In the genomic region with DNA sequence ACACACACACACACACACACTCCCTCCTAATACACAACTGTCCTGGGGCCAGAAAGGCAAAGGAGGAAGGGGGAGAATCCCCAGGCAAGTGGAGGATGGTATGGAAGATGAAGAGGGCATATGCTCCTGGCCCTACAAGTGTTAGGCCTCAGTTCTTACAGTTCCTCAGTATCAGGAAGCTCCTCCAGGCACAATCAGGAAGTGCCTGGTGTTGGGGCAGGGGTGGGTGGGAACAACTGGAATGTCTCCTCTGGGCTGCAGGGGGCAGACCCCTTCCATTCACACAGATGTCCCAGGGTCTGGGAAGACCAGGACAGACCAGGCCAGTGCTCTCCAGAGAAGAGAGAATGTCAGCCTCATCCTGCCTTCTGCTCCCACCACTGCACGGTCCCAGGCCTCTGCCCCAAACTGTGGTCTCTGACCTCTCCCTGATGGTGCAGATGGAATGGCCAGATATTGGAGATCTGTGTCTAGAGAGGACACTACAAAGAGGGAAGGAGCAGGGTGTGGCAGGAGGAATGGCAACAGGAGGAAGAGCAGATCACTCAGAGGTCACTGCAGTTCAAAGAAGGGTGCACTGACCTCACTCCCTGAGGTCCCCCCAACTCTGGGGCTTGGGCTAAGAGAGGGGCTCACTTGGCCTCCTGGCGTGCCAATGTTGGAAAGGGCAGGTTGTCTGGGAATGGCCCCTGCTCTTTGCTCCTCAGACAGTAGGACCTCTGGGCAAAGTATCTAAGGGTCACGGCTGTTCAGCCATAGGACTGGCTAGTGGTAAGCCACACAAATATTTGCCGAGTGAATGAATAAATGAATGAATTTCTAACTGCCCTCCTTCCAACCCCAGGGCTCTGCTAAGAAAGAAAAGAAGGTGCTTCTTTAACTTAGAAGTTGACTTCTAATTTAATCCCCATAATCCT, we compare ENCODE assay signal across 9 cellular contexts. TPM values are rescaled to one million over a fixed set of nuclear protein-coding genes. Genes with fewer than 3 reads are reported as not detected.
DNase-seq lines count a peak whose midpoint lies in the region; ATAC-seq and TF ChIP-seq lines count a peak whose summit lies in the region.
"Had no signal": no experiment of that assay in that cellular context is flagged by ENCODE, and none has a peak within 500 bp of the region (broad histone marks: within the 10 kb centered on the region; RNA-seq: fewer than 3 reads in every experiment).

No MANE protein-coding gene starts in this region.

- H3K4me1 ChIP-seq in Panc1 (ENCODE audit: control insufficient read depth, insufficient read depth, low read length) (no peaks in the 10 kb centered on the region), foreskin keratinocyte (peaks cover 8% of the 10 kb centered on the region)

- no TSS peak for BruUV-seq in Panc1 (replicated peaks; lab: Mats Ljungman, UMichigan)

- H3K36me3 Mint-ChIP-seq in T-helper 1 cell treated with Interleukin-12 subunit alpha and Interleukin-12 subunit beta and Interleukin-4 antibody, amounts not matched to agents 30 μg/mL and 1 μg/mL, for 36 hours (ENCODE audit: low read depth): peaks cover 17% of the 10 kb centered on the region
- peaks cover 4 to 14% of the 10 kb centered on the region in 2 donors for H3K36me3 Mint-ChIP-seq in stimulated activated naive B cell treated with anti-CD40 and anti-IgM and Interleukin-4, amounts not matched to agents 10 μg/mL and 1 μg/mL and 100 μg/mL, for 72 hours

- ATAC-seq in Panc1 (no peak), foreskin keratinocyte (no peak), HG03095 (IDR thresholded peaks at IDR 0.05; ENCODE audit: unreplicated experiment) (no peak)
- peak in 1 of 2 donors; percentile 1 for ATAC-seq in stimulated activated naive B cell treated with anti-CD40 and anti-IgM and Interleukin-4, amounts not matched to agents 10 μg/mL and 1 μg/mL and 100 μg/mL, for 72 hours (replicated peaks)

- H3K27me3 Mint-ChIP-seq in T-helper 1 cell treated with Interleukin-12 subunit alpha and Interleukin-12 subunit beta and Interleukin-4 antibody, amounts not matched to agents 30 μg/mL and 1 μg/mL, for 36 hours (ENCODE audit: low read depth): peaks cover 3% of the 10 kb centered on the region
- H3K27me3 Mint-ChIP-seq in stimulated activated naive B cell treated with anti-CD40 and anti-IgM and Interleukin-4, amounts not matched to agents 10 μg/mL and 1 μg/mL and 100 μg/mL, for 72 hours: no peaks in the 10 kb centered on the region

- H3K27ac Mint-ChIP-seq in T-helper 1 cell treated with Interleukin-12 subunit alpha and Interleukin-12 subunit beta and Interleukin-4 antibody, amounts not matched to agents 30 μg/mL and 1 μg/mL, for 36 hours: peak overlapping the region; percentile 86
- H3K27ac Mint-ChIP-seq in stimulated activated naive B cell treated with anti-CD40 and anti-IgM and Interleukin-4, amounts not matched to agents 10 μg/mL and 1 μg/mL and 100 μg/mL, for 72 hours: peak overlapping the region; percentile 84

- no peaks in the 10 kb centered on the region for H3K9me3 ChIP-seq in Panc1 (ENCODE audit: control insufficient read depth, insufficient read depth, low read depth, low read length)

- DNase-seq in T-helper 1 cell (no peak), Panc1 (ENCODE audit: low read depth, low spot score) (no peak), foreskin keratinocyte (no peak), HPDE6-E6E7 (ENCODE audit: extremely low spot score) (no peak), SHP77 treated with DMSO at 0.1 percent for 48 hours (lab: John Stamatoyannopoulos, UW) (no peak)
- DNase-seq in stimulated activated naive B cell treated with anti-CD40 and anti-IgM and Interleukin-4, amounts not matched to agents 10 μg/mL and 1 μg/mL and 100 μg/mL, for 72 hours: no peak

- in situ Hi-C loops in Panc1 (cut with HindIII; ENCODE audit: low pct_unique_long_range_greater_than_20kb, low sequenced_read_pairs): no loop called here

- no peak for TF ChIP-seq CTCF in Panc1 (IDR thresholded peaks at IDR 0.05)
- TF ChIP-seq CTCF in foreskin keratinocyte (conservative IDR thresholded peaks at IDR 0.05): peak; percentile 11

- H3K36me3 ChIP-seq in Panc1 (ENCODE audit: control insufficient read depth, insufficient read depth, low read length): no peaks in the 10 kb centered on the region; the same call in 1 of the 2 replicates

- H3K4me3 Mint-ChIP-seq in T-helper 1 cell treated with Interleukin-12 subunit alpha and Interleukin-12 subunit beta and Interleukin-4 antibody, amounts not matched to agents 30 μg/mL and 1 μg/mL, for 36 hours: peak overlapping the region; percentile 96
- H3K4me3 Mint-ChIP-seq in stimulated activated naive B cell treated with anti-CD40 and anti-IgM and Interleukin-4, amounts not matched to agents 10 μg/mL and 1 μg/mL and 100 μg/mL, for 72 hours: peak overlapping the region; percentile 78 to 79
- H3K4me3 Mint-ChIP-seq: neural crest cell had no signal

- H3K9me3 Mint-ChIP-seq in T-helper 1 cell treated with Interleukin-12 subunit alpha and Interleukin-12 subunit beta and Interleukin-4 antibody, amounts not matched to agents 30 μg/mL and 1 μg/mL, for 36 hours: no peaks in the 10 kb centered on the region
- H3K9me3 Mint-ChIP-seq in stimulated activated naive B cell treated with anti-CD40 and anti-IgM and Interleukin-4, amounts not matched to agents 10 μg/mL and 1 μg/mL and 100 μg/mL, for 72 hours: no peaks in the 10 kb centered on the region
- H3K9me3 Mint-ChIP-seq: neural crest cell had no signal

- H3K27me3 ChIP-seq in Panc1 (ENCODE audit: control insufficient read depth, insufficient read depth, low read length): peaks cover 2% of the 10 kb centered on the region; the same call in 1 of the 2 replicates
- H3K27me3 ChIP-seq in foreskin keratinocyte: no peaks in the 10 kb centered on the region

- POLR2A ChIA-PET in Panc1 (lab: Charles Lee): no interaction called here

- H3K27ac ChIP-seq in Panc1 (ENCODE audit: low read length): no peak overlapping the region
- H3K27ac ChIP-seq in foreskin keratinocyte: no peak overlapping the region

- CTCF ChIA-PET in Panc1 (lab: Charles Lee): no interaction called here

- peak overlapping the region; percentile 50 to 57 for H3K4me3 ChIP-seq in Panc1 (ENCODE audit: low read depth in 2 of 2, low read length in 2 of 2)

- peaks cover 50% of the 10 kb centered on the region for H3K4me1 Mint-ChIP-seq in T-helper 1 cell treated with Interleukin-12 subunit alpha and Interleukin-12 subunit beta and Interleukin-4 antibody, amounts not matched to agents 30 μg/mL and 1 μg/mL, for 36 hours (ENCODE audit: low read depth)
- H3K4me1 Mint-ChIP-seq in stimulated activated naive B cell treated with anti-CD40 and anti-IgM and Interleukin-4, amounts not matched to agents 10 μg/mL and 1 μg/mL and 100 μg/mL, for 72 hours: peaks cover 44 to 71% of the 10 kb centered on the region in 2 donors

- intact Hi-C loops in Panc1 (cut with micrococcal nuclease; ENCODE audit: unreplicated experiment): no loop called here

RNA-seq across cellular contexts. Expression of a gene that starts 2.5 kb away (rescaled TPM):
- total RNA-seq in Panc1 (2021; ENCODE audit: unreplicated experiment): 10.4 TPM
- polyA plus RNA-seq in Panc1 (2012; ENCODE audit: insufficient read length): 8.9 TPM
- 13.3 and 17.2 TPM in 2 replicates for total RNA-seq in foreskin keratinocyte
- polyA plus RNA-seq in foreskin keratinocyte: 9.7 and 12.7 TPM in 2 replicates
- total RNA-seq: neural crest cell had no signal

RNA-seq across cellular contexts. Expression of a gene that starts 24.5 kb away (rescaled TPM):
- total RNA-seq in Panc1 (2021; ENCODE audit: unreplicated experiment) (0.77 TPM), foreskin keratinocyte (0.28 and 0.48 TPM in 2 replicates)
- 1.0 TPM for polyA plus RNA-seq in Panc1 (2012; ENCODE audit: insufficient read length)
- polyA plus RNA-seq in foreskin keratinocyte: 0.49 and 0.50 TPM in 2 replicates
- total RNA-seq: neural crest cell had no signal
